Comparison of ENCODE assay signal across 14 cellular contexts in genomic region chr11:74025467-74026166, GRCh38. TPM values are rescaled to one million over a fixed set of nuclear protein-coding genes. Genes with fewer than 3 reads are reported as not detected.
A peak's percentile ranks its signal among the peaks of the same experiment; 100 is the strongest.
DNase-seq lines count a peak whose midpoint lies in the region; ATAC-seq and TF ChIP-seq lines count a peak whose summit lies in the region.
"Had no signal": no experiment of that assay in that cellular context is flagged by ENCODE, and none has a peak within 500 bp of the region (broad histone marks: within the 10 kb centered on the region; RNA-seq: fewer than 3 reads in every experiment).

No MANE protein-coding gene starts in this region.

- CTCF ChIA-PET in activated CD8-positive, alpha-beta T cell treated with anti-CD3 and anti-CD28 coated beads for 36 hours (lab: Charles Lee) = interaction anchor here (1.2 to 1.4 kb wide), 2 partner anchors 12 to 46 kb away, joined by 3 read pairs; no protein-coding TSS in a partner anchor
- CTCF ChIA-PET in GM10248 (lab: Yijun Ruan, JAX) = interaction anchor here (0.9 to 1.4 kb wide), 2 partner anchors 8 to 62 kb away, joined by 3 to 4 read pairs; no protein-coding TSS in a partner anchor

- peak overlapping the region; percentile 65 for H3K27ac Mint-ChIP-seq in activated CD8-positive, alpha-beta T cell treated with anti-CD3 and anti-CD28 coated beads for 36 hours

- no peaks in the 10 kb centered on the region for H3K27me3 ChIP-seq in BLaER1 treated with 17β-estradiol and CSF1 and Interleukin-3, amounts not matched to agents 10 nM and 100 nM
- H3K27me3 ChIP-seq: esophagus squamous epithelium had no signal

- POLR2A ChIA-PET in activated CD8-positive, alpha-beta T cell treated with anti-CD3 and anti-CD28 coated beads for 36 hours (lab: Charles Lee) = interaction anchor here (1.0 kb wide), 1 partner anchor 53 kb away, joined by 3 read pairs; no protein-coding TSS in a partner anchor
- POLR2A ChIA-PET in GM10248 (lab: Yijun Ruan, JAX) = no interaction called here

- peak overlapping the region in 3 of 11 experiments; percentile 40 to 84 (median 41); a peak in 4 of 22 replicates for H3K9ac ChIP-seq in BLaER1 treated with 17β-estradiol and CSF1 and Interleukin-3, amounts not matched to agents 10 nM and 100 nM

- peak overlapping the region in 6 of 11 experiments; percentile 60 to 96 (median 78); a peak in 12 of 22 replicates for H3K4me2 ChIP-seq in BLaER1 treated with 17β-estradiol and CSF1 and Interleukin-3, amounts not matched to agents 10 nM and 100 nM

- H3K9me3 ChIP-seq in BLaER1 treated with 17β-estradiol and CSF1 and Interleukin-3, amounts not matched to agents 10 nM and 100 nM (replicated peaks in 1 of 11) = no peaks in the 10 kb centered on the region
- H3K9me3 ChIP-seq in mucosa of descending colon = no peaks in the 10 kb centered on the region
- H3K9me3 ChIP-seq: esophagus squamous epithelium had no signal

- H3K9me3 Mint-ChIP-seq in activated CD8-positive, alpha-beta T cell treated with anti-CD3 and anti-CD28 coated beads for 36 hours = no peaks in the 10 kb centered on the region

- peaks cover 37% of the 10 kb centered on the region for H3K4me1 Mint-ChIP-seq in activated CD8-positive, alpha-beta T cell treated with anti-CD3 and anti-CD28 coated beads for 36 hours (ENCODE audit: low read depth)

- H3K27me3 Mint-ChIP-seq in activated CD8-positive, alpha-beta T cell treated with anti-CD3 and anti-CD28 coated beads for 36 hours = no peaks in the 10 kb centered on the region

- intact Hi-C loops in activated CD8-positive, alpha-beta T cell treated with anti-CD3 and anti-CD28 coated beads for 36 hours (cut with micrococcal nuclease) = no loop called here
- intact Hi-C loops in mucosa of descending colon (cut with DNase I, micrococcal nuclease) = no loop called here

- peaks cover 14 to 80% (median 52%) of the 10 kb centered on the region in 10 experiments for H3K4me1 ChIP-seq in BLaER1 treated with 17β-estradiol and CSF1 and Interleukin-3, amounts not matched to agents 10 nM and 100 nM
- peaks cover 9% of the 10 kb centered on the region for H3K4me1 ChIP-seq in mucosa of descending colon (ENCODE audit: low read depth)

- no peak overlapping the region for H3K4me3 Mint-ChIP-seq in activated CD8-positive, alpha-beta T cell treated with anti-CD3 and anti-CD28 coated beads for 36 hours

- peaks cover 4 to 75% (median 44%) of the 10 kb centered on the region in 11 experiments; a peak in 19 of 22 replicates for H3K36me3 ChIP-seq in BLaER1 treated with 17β-estradiol and CSF1 and Interleukin-3, amounts not matched to agents 10 nM and 100 nM
- H3K36me3 ChIP-seq in mucosa of descending colon (ENCODE audit: low read depth) = no peaks in the 10 kb centered on the region

- peak overlapping the region in 5 of 11 experiments; percentile 4 to 97 (median 86); a peak in 9 of 22 replicates for H3K27ac ChIP-seq in BLaER1 treated with 17β-estradiol and CSF1 and Interleukin-3, amounts not matched to agents 10 nM and 100 nM
- H3K27ac ChIP-seq: esophagus squamous epithelium had no signal

- no peaks in the 10 kb centered on the region for H4K20me1 ChIP-seq in BLaER1 treated with 17β-estradiol and CSF1 and Interleukin-3, amounts not matched to agents 10 nM and 100 nM

- H3K36me3 Mint-ChIP-seq in activated CD8-positive, alpha-beta T cell treated with anti-CD3 and anti-CD28 coated beads for 36 hours (ENCODE audit: low read depth) = peaks cover 23% of the 10 kb centered on the region

- no peak for TF ChIP-seq CTCF in activated CD8-positive, alpha-beta T cell treated with anti-CD3 and anti-CD28 coated beads for 36 hours (IDR thresholded peaks at IDR 0.05)
- TF ChIP-seq CTCF in GM10248 (IDR thresholded peaks at IDR 0.05; ENCODE audit: control extremely low read depth, extremely low read depth, low read depth, missing control alignments) (no peak), mucosa of descending colon (IDR thresholded peaks at IDR 0.05) (no peak)

- DNase-seq in HPDE6-E6E7 (ENCODE audit: extremely low spot score) = peak; percentile 25
- no peak for DNase-seq in activated CD8-positive, alpha-beta T cell treated with anti-CD3 and anti-CD28 coated beads for 36 hours
- DNase-seq in hepatic stellate cell (ENCODE audit: low spot score) = peak; percentile 36
- DNase-seq in GM10248 (ENCODE audit: extremely low spot score) = no peak
- DNase-seq in NCI-H2081 (lab: John Stamatoyannopoulos, UW) = no peak
- DNase-seq in mucosa of descending colon = no peak
- no peak for DNase-seq in stimulated activated CD4-positive, alpha-beta T cell treated with anti-CD3 and anti-CD28 coated beads, Interleukin-4, amount 100 ng/mL, for 4 hours
- DNase-seq: aorta, esophagus squamous epithelium, KG1, left colon, NCI-H345, occipital lobe had no signal

- ATAC-seq in activated CD8-positive, alpha-beta T cell treated with anti-CD3 and anti-CD28 coated beads for 36 hours = no peak
- no peak for ATAC-seq in mucosa of descending colon
- ATAC-seq: left colon had no signal

- no peak overlapping the region for H3K4me3 ChIP-seq in BLaER1 treated with 17β-estradiol and CSF1 and Interleukin-3, amounts not matched to agents 10 nM and 100 nM
- no peak overlapping the region for H3K4me3 ChIP-seq in mucosa of descending colon
- H3K4me3 ChIP-seq: esophagus squamous epithelium had no signal

RNA-seq across cellular contexts. Expression of gene UCP3, which starts 16.7 kb away (rescaled TPM):
- total RNA-seq in activated CD8-positive, alpha-beta T cell treated with anti-CD3 and anti-CD28 coated beads for 36 hours = 1 to 10 TPM; 1.5 to 2.2 TPM
- 1 to 10 TPM in 2 of 3 donors, under 1 TPM in 1; 0.90 to 2.8 (median 2.2) TPM for total RNA-seq in mucosa of descending colon

RNA-seq across cellular contexts. Expression of gene UCP2, which starts 43.0 kb away (rescaled TPM):
- total RNA-seq in activated CD8-positive, alpha-beta T cell treated with anti-CD3 and anti-CD28 coated beads for 36 hours = 100 to 1,000 TPM; 244 to 252 TPM
- 10 to 100 TPM; 36.4 to 61.3 (median 39.9) TPM for total RNA-seq in mucosa of descending colon

Comparison
In these comparisons a context has a peak if more than half of its experiments do, and no peak if none do; other contexts are left out.
1. DNase-seq: peak in HPDE6-E6E7 (single experiment) and hepatic stellate cell (single experiment); none in activated CD8-positive, alpha-beta T cell treated with anti-CD3 and anti-CD28 coated beads for 36 hours (single experiment), GM10248 (single experiment), NCI-H2081 (0 of 2), mucosa of descending colon (0 of 3) and stimulated activated CD4-positive, alpha-beta T cell treated with anti-CD3 and anti-CD28 coated beads, Interleukin-4, amount 100 ng/mL, for 4 hours (0 of 2).